29 cellular contexts compared by ENCODE assay signal in genomic region chr11:108522318-108522717, GRCh38.
"Had no signal": no experiment of that assay in that cellular context is flagged by ENCODE, and none has a peak within 500 bp of the region (broad histone marks: within the 10 kb centered on the region; RNA-seq: fewer than 3 reads in every experiment).

No MANE protein-coding gene starts in this region.

- H3K9me3 ChIP-seq: Peyer's patch, SJSA1, SK-N-SH had no signal

- DNase-seq: activated B cell treated with CpG ODN at 0.5 μM for 24 hours; activated CD4-positive, alpha-beta memory T cell treated with anti-CD3 and anti-CD28 coated beads for 36 hours; activated CD4-positive, alpha-beta T cell treated with anti-CD3 and anti-CD28 coated beads for 4 hours; activated CD4-positive, alpha-beta T cell treated with anti-CD3 and anti-CD28 coated beads, Interleukin-2, amount 50 U/mL, for 1 hour; activated CD4-positive, CD25-positive, alpha-beta regulatory T cell treated with anti-CD3 and anti-CD28 coated beads, Interleukin-2, amount 50 U/mL, for 72 hours; activated CD8-positive, alpha-beta memory T cell treated with anti-CD3 and anti-CD28 coated beads, Interleukin-2, amount 50 U/mL, for 4 hours; activated effector memory CD4-positive, alpha-beta T cell treated with Interleukin-2 at 50 U/mL for 16 hours; activated naive CD4-positive, alpha-beta T cell treated with anti-CD3 and anti-CD28 coated beads, Interleukin-2, amount 10 ng/mL, durations not matched to agents 7 days and 5 days; activated naive CD8-positive, alpha-beta T cell treated with anti-CD3 and anti-CD28 coated beads, Interleukin-2, amount 50 U/mL, for 24 hours; activated T-cell treated with anti-CD3 and anti-CD28 coated beads, Interleukin-2, amount 50 U/mL, for 48 hours; anterior cingulate cortex; brain microvascular endothelial cell; central memory CD4-positive, alpha-beta T cell; NCI-H1105; NCI-H1417 treated with DMSO at 0.1 percent for 48 hours; NCI-H187 treated with DMSO at 0.1 percent for 48 hours; NCI-H2081 treated with DMSO at 0.1 percent for 48 hours; NCI-H226; NCI-H446 treated with DMSO at 0.1 percent for 48 hours; NCI-H524; NCI-H69; NCI-H82; NK-92 treated with Interleukin-12 subunit alpha and Interleukin-12 subunit beta, amount 100 ng/mL, for 24 hours; PC-3; Peyer's patch; RPMI8226; SHP77 treated with DMSO at 0.1 percent for 48 hours; SK-N-SH had no signal

- H3K9ac ChIP-seq: SK-N-SH had no signal

- H3K27ac ChIP-seq: brain microvascular endothelial cell, Peyer's patch, SJSA1 had no signal

- H3K4me3 ChIP-seq: Peyer's patch, SJSA1 had no signal

- H3K4me1 ChIP-seq: Peyer's patch, SJSA1 had no signal

- ATAC-seq: activated naive CD8-positive, alpha-beta T cell treated with anti-CD3 and anti-CD28 coated beads, Interleukin-2, amount 50 U/mL, for 24 hours; PC-3 had no signal

- H3K36me3 ChIP-seq: brain microvascular endothelial cell, Peyer's patch, SJSA1 had no signal

- H3K4me2 ChIP-seq: SK-N-SH had no signal

- H3K27me3 ChIP-seq: brain microvascular endothelial cell, Peyer's patch, SJSA1 had no signal
